7 cellular contexts compared by ENCODE assay signal in genomic region chr10:17685227-17685840, GRCh38. TPM values are rescaled to one million over a fixed set of nuclear protein-coding genes. Genes with fewer than 3 reads are reported as not detected.
DNase-seq lines count a peak whose midpoint lies in the region; ATAC-seq lines count a peak whose summit lies in the region.

No MANE protein-coding gene starts in this region.

- in situ Hi-C loops in G401 (cut with HindIII; ENCODE audit: low sequenced_read_pairs) = no loop called here

- no peaks in the 10 kb centered on the region for H3K27me3 ChIP-seq in MG63

- peaks cover 20% of the 10 kb centered on the region for H3K36me3 ChIP-seq in MG63

- peak in 3 of 5 donors; percentile 8 to 14 (median 12) for DNase-seq in T-helper 1 cell
- DNase-seq in stimulated activated CD4-positive, alpha-beta T cell treated with anti-CD3 and anti-CD28 coated beads, Interleukin-15, amount 100 ng/mL, for 24 hours = peak; percentile 54
- DNase-seq in MG63 = no peak
- no peak for DNase-seq in G401 (ENCODE audit: low spot score)
- DNase-seq in COR-L47 (lab: John Stamatoyannopoulos, UW) = no peak

- no peaks in the 10 kb centered on the region for H3K9me3 ChIP-seq in MG63

- ATAC-seq in GM19025 (IDR thresholded peaks at IDR 0.05; ENCODE audit: low read depth, unreplicated experiment) (peak; percentile 71), HG02588 (IDR thresholded peaks at IDR 0.05; ENCODE audit: unreplicated experiment) (peak; percentile 80)

- no peak overlapping the region for H3K4me3 ChIP-seq in MG63

RNA-seq across cellular contexts. Expression of gene STAM, which starts 41.4 kb away (rescaled TPM):
- total RNA-seq in MG63 (2014; rRNA removed; shearing (Covaris generic); ENCODE audit: low replicate concordance) = 9.3 and 13.6 TPM in 2 replicates
- 20.4 and 25.9 TPM in 2 replicates for total RNA-seq in G401 (2014; rRNA removed; shearing (Covaris generic))

Comparison
In these comparisons a context has a peak if more than half of its experiments do, and no peak if none do; other contexts are left out.
1. DNase-seq: peak in T-helper 1 cell (3 of 5) and stimulated activated CD4-positive, alpha-beta T cell treated with anti-CD3 and anti-CD28 coated beads, Interleukin-15, amount 100 ng/mL, for 24 hours (single experiment); none in MG63 (single experiment), G401 (single experiment) and COR-L47 (single experiment).